ENCODE assay signal across 14 cellular contexts in the genomic region with DNA sequence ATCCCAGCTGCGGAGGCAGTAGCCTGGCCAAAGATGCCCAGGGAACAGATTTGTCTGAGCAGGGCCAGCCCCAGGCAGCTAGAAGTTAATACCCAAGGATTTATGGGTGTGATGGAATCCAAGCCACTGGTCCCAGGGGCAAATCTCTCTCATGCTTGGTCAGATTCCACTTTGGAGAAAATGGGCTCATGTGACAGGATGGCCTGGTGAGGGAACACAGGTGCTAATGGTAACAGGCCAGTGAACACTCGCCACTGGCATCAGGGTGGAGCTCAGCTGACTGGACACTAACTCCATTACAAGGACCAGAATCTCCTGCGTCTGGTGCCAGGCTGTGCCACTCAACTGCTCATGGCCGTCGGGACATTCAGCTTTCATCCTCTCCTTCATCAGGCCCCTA.
"Had no signal": no experiment of that assay in that cellular context is flagged by ENCODE, and none has a peak within 500 bp of the region (broad histone marks: within the 10 kb centered on the region; RNA-seq: fewer than 3 reads in every experiment).

No MANE protein-coding gene starts in this region.

- H3K9me3 ChIP-seq: testis, upper lobe of right lung had no signal

- H3K27me3 ChIP-seq: testis, upper lobe of right lung had no signal

- H3K4me3 ChIP-seq: lung, testis, upper lobe of right lung had no signal

- H3K27ac ChIP-seq: testis, upper lobe of right lung had no signal

- H3K4me1 ChIP-seq: testis, upper lobe of right lung had no signal

- DNase-seq: activated CD4-positive, alpha-beta T cell treated with anti-CD3 and anti-CD28 coated beads, Interleukin-2, amount 10 ng/mL, durations not matched to agents 24 days and 14 days; activated CD4-positive, CD25-positive, alpha-beta regulatory T cell; activated CD8-positive, alpha-beta memory T cell treated with anti-CD3 and anti-CD28 coated beads for 24 hours; activated naive CD4-positive, alpha-beta T cell treated with Interleukin-2 at 50 U/mL for 16 hours; caudate nucleus; foreskin fibroblast; left cardiac atrium; midbrain; natural killer cell; retina; stimulated activated naive CD8-positive, alpha-beta T cell treated with anti-CD3 and anti-CD28 coated beads, Interleukin-15, amount 100 ng/mL, for 72 hours; testis; upper lobe of right lung had no signal

- H3K27me3 Mint-ChIP-seq: activated CD4-positive, alpha-beta T cell treated with anti-CD3 and anti-CD28 coated beads, Interleukin-2, amount 10 ng/mL, durations not matched to agents 24 days and 14 days; stimulated activated naive CD8-positive, alpha-beta T cell treated with anti-CD3 and anti-CD28 coated beads, Interleukin-15, amount 100 ng/mL, for 72 hours had no signal

- H3K27ac Mint-ChIP-seq: activated CD4-positive, alpha-beta T cell treated with anti-CD3 and anti-CD28 coated beads, Interleukin-2, amount 10 ng/mL, durations not matched to agents 24 days and 14 days; natural killer cell had no signal

- ATAC-seq: natural killer cell; stimulated activated naive CD8-positive, alpha-beta T cell treated with anti-CD3 and anti-CD28 coated beads, Interleukin-15, amount 100 ng/mL, for 72 hours; upper lobe of right lung had no signal

- H3K4me3 Mint-ChIP-seq: activated CD4-positive, alpha-beta T cell treated with anti-CD3 and anti-CD28 coated beads, Interleukin-2, amount 10 ng/mL, durations not matched to agents 24 days and 14 days; natural killer cell; stimulated activated naive CD8-positive, alpha-beta T cell treated with anti-CD3 and anti-CD28 coated beads, Interleukin-15, amount 100 ng/mL, for 72 hours had no signal
